ENCODE assay signal across 11 cellular contexts in genomic region chr6:44116643-44117382, GRCh38. TPM values are rescaled to one million over a fixed set of nuclear protein-coding genes. Genes with fewer than 3 reads are reported as not detected.
DNase-seq lines count a peak whose midpoint lies in the region; ATAC-seq and FAIRE-seq lines count a peak whose summit lies in the region.
"Had no signal": no experiment of that assay in that cellular context is flagged by ENCODE, and none has a peak within 500 bp of the region (broad histone marks: within the 10 kb centered on the region; RNA-seq: fewer than 3 reads in every experiment).

No MANE protein-coding gene starts in this region.

- POLR2A ChIA-PET in activated CD4-positive, alpha-beta T cell treated with anti-CD3 and anti-CD28 coated beads, Interleukin-2, amount 10 ng/mL, durations not matched to agents 7 days and 5 days (lab: Charles Lee): interaction anchor here (0.6 kb wide), 1 partner anchor 1371 kb away, joined by 3 read pairs; the partner anchor contains the start of gene TBCC

- no peaks in the 10 kb centered on the region for H3K9me3 ChIP-seq in adipocyte (ENCODE audit: control insufficient read depth, low read length)
- H3K9me3 ChIP-seq: tibial artery had no signal

- DNase-seq in activated CD4-positive, alpha-beta T cell treated with anti-CD3 and anti-CD28 coated beads, Interleukin-2, amount 10 ng/mL, durations not matched to agents 7 days and 5 days: no peak
- no peak for DNase-seq in activated CD4-positive, alpha-beta T cell treated with anti-CD3 and anti-CD28 coated beads, Interleukin-2, amount 50 U/mL, for 1 hour
- peak; percentile 82 for DNase-seq in adipocyte (ENCODE audit: low read depth)
- peak; percentile 95 for DNase-seq in kidney tubule cell (ENCODE audit: low spot score)
- peak; percentile 40 for DNase-seq in urothelium cell line (ENCODE audit: low spot score)
- DNase-seq in stimulated activated CD4-positive, alpha-beta T cell treated with anti-CD3 and anti-CD28 coated beads, Interleukin-2, amount 100 ng/mL, for 48 hours: no peak
- DNase-seq: activated CD4-positive, alpha-beta T cell treated with anti-CD3 and anti-CD28 coated beads, Interleukin-2, amount 50 U/mL, for 4 hours; retina; tibial artery had no signal

- H3K9me3 Mint-ChIP-seq in activated CD4-positive, alpha-beta T cell treated with anti-CD3 and anti-CD28 coated beads, Interleukin-2, amount 10 ng/mL, durations not matched to agents 7 days and 5 days: no peaks in the 10 kb centered on the region

- CTCF ChIA-PET in activated CD4-positive, alpha-beta T cell treated with anti-CD3 and anti-CD28 coated beads, Interleukin-2, amount 10 ng/mL, durations not matched to agents 7 days and 5 days (lab: Charles Lee): interaction anchor here (1.3 to 2.9 kb wide), 5 partner anchors 10 to 196 kb away, joined by 3 to 14 read pairs (median 3); partner anchors contain the start of gene AARS2

- H3K27ac Mint-ChIP-seq in activated CD4-positive, alpha-beta T cell treated with anti-CD3 and anti-CD28 coated beads, Interleukin-2, amount 10 ng/mL, durations not matched to agents 7 days and 5 days: peak overlapping the region; percentile 63

- ATAC-seq in GM21825 (IDR thresholded peaks at IDR 0.05; ENCODE audit: unreplicated experiment) (no peak), GM19455 (IDR thresholded peaks at IDR 0.05; ENCODE audit: unreplicated experiment) (no peak)

- FAIRE-seq in urothelium cell line (lab: Jason Lieb, UNC): no peak

- H3K4me3 Mint-ChIP-seq in activated CD4-positive, alpha-beta T cell treated with anti-CD3 and anti-CD28 coated beads, Interleukin-2, amount 10 ng/mL, durations not matched to agents 7 days and 5 days: no peak overlapping the region

- peaks cover 35% of the 10 kb centered on the region for H3K36me3 Mint-ChIP-seq in activated CD4-positive, alpha-beta T cell treated with anti-CD3 and anti-CD28 coated beads, Interleukin-2, amount 10 ng/mL, durations not matched to agents 7 days and 5 days (ENCODE audit: low read depth)

- H3K4me1 Mint-ChIP-seq in activated CD4-positive, alpha-beta T cell treated with anti-CD3 and anti-CD28 coated beads, Interleukin-2, amount 10 ng/mL, durations not matched to agents 7 days and 5 days: peaks cover 50% of the 10 kb centered on the region

- H3K27me3 Mint-ChIP-seq in activated CD4-positive, alpha-beta T cell treated with anti-CD3 and anti-CD28 coated beads, Interleukin-2, amount 10 ng/mL, durations not matched to agents 7 days and 5 days: no peaks in the 10 kb centered on the region

- peaks cover 32% of the 10 kb centered on the region for H3K36me3 ChIP-seq in adipocyte (ENCODE audit: control insufficient read depth, insufficient read depth, low read length, severe bottlenecking)

- H3K4me3 ChIP-seq in adipocyte (ENCODE audit: low read length): peak overlapping the region; percentile 68
- H3K4me3 ChIP-seq: tibial artery had no signal

- peaks cover 35% of the 10 kb centered on the region for H3K4me1 ChIP-seq in adipocyte (ENCODE audit: control insufficient read depth, insufficient read depth, low read length)

- peak overlapping the region; percentile 67 for H3K9ac ChIP-seq in adipocyte (ENCODE audit: low read length)

- no peaks in the 10 kb centered on the region for H3K27me3 ChIP-seq in adipocyte (replicated peaks; ENCODE audit: control insufficient read depth, insufficient read depth, low read length)
- H3K27me3 ChIP-seq: tibial artery had no signal

RNA-seq across cellular contexts. Expression of gene MRPL14, which starts 10.4 kb away (rescaled TPM):
- total RNA-seq in activated CD4-positive, alpha-beta T cell treated with anti-CD3 and anti-CD28 coated beads, Interleukin-2, amount 10 ng/mL, durations not matched to agents 7 days and 5 days: 10 to 100 TPM; 37.6 to 47.2 TPM

RNA-seq across cellular contexts. Expression of gene TMEM63B, which starts 10.5 kb away (rescaled TPM):
- 10 to 100 TPM; 14.5 to 15.3 TPM for total RNA-seq in activated CD4-positive, alpha-beta T cell treated with anti-CD3 and anti-CD28 coated beads, Interleukin-2, amount 10 ng/mL, durations not matched to agents 7 days and 5 days

RNA-seq across cellular contexts. Expression of gene CAPN11, which starts 41.8 kb away (rescaled TPM):
- total RNA-seq in activated CD4-positive, alpha-beta T cell treated with anti-CD3 and anti-CD28 coated beads, Interleukin-2, amount 10 ng/mL, durations not matched to agents 7 days and 5 days: 1 to 10 TPM; 2.5 to 3.0 TPM

Comparison
In these comparisons a context has a peak if more than half of its experiments do, and no peak if none do; other contexts are left out.
1. DNase-seq: peak in adipocyte (single experiment), kidney tubule cell (single experiment) and urothelium cell line (single experiment); none in activated CD4-positive, alpha-beta T cell treated with anti-CD3 and anti-CD28 coated beads, Interleukin-2, amount 10 ng/mL, durations not matched to agents 7 days and 5 days (single experiment), activated CD4-positive, alpha-beta T cell treated with anti-CD3 and anti-CD28 coated beads, Interleukin-2, amount 50 U/mL, for 1 hour (single experiment) and stimulated activated CD4-positive, alpha-beta T cell treated with anti-CD3 and anti-CD28 coated beads, Interleukin-2, amount 100 ng/mL, for 48 hours (0 of 2).